21 cellular contexts compared by ENCODE assay signal in the genomic region with DNA sequence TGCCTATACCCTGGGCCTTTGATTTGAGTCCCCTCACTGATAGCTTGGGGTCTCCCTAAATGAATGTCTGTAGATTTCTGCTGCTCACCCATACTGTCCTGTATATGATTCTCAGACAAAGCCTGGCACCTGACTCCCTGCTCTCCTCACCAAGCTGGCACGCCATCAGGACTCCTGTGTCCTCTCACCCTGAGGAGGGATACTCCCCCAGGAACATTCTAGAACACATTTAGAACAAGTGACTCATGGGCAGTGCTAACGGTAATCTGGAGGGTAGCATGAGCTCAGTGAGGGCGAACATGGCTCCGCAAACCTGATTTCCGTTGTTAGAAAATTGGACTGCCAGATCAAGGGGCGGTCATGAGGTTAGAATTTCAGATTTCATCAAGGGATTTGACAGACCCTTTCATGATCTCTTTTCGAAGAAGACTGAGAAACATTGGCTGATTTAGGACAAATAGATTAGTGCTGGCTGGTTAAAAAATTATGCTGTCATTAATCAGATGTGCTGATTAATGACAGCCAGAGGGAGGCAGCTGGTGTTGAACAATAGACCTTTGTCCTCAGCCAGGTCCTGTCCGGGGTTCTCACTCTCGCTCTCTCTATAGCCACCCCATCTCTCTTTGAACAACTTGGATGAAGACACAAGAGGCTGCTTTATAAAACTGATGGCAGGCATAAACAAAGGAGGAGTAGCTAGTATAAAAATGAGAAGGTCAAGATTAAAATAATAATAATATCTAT.
DNase-seq lines count a peak whose midpoint lies in the region; ATAC-seq lines count a peak whose summit lies in the region.
"Had no signal": no experiment of that assay in that cellular context is flagged by ENCODE, and none has a peak within 500 bp of the region (broad histone marks: within the 10 kb centered on the region; RNA-seq: fewer than 3 reads in every experiment).

No MANE protein-coding gene starts in this region.

- peak overlapping the region; percentile 57 for H3K27ac ChIP-seq in cingulate gyrus (ENCODE audit: low read depth, low read length)

- no peak for ATAC-seq in HG03354 (IDR thresholded peaks at IDR 0.05; ENCODE audit: poor library complexity, severe bottlenecking, unreplicated experiment)

- peak; percentile 80 for DNase-seq in Ammon's horn (ENCODE audit: low spot score)
- DNase-seq in midbrain (lab: John Stamatoyannopoulos, UW): peak; percentile 59
- peak; percentile 76 for DNase-seq in retina
- DNase-seq in MV-4-11 (lab: John Stamatoyannopoulos, UW): no peak
- no peak for DNase-seq in DMS114 treated with DMSO at 0.1 percent for 48 hours (lab: John Stamatoyannopoulos, UW; ENCODE audit: unreplicated experiment)
- DNase-seq in EL: no peak
- DNase-seq: 8988T; BE2C; CD4-positive, CD25-positive, alpha-beta regulatory T cell; COR-L47; DMS 273 treated with DMSO at 0.1 percent for 48 hours; GF-D8; H9; Karpas-422; NCI-H1105; NCI-H2081 treated with DMSO at 0.1 percent for 48 hours; NCI-H510A treated with DMSO at 0.1 percent for 48 hours; NCI-H774; Right ventricle myocardium superior had no signal

Comparison
In these comparisons a context has a peak if more than half of its experiments do, and no peak if none do; other contexts are left out.
1. DNase-seq: peak in Ammon's horn (single experiment), midbrain (single experiment) and retina (single experiment); none in MV-4-11 (single experiment), DMS114 treated with DMSO at 0.1 percent for 48 hours (single experiment) and EL (single experiment).